20 cellular contexts compared by ENCODE assay signal in the genomic region with DNA sequence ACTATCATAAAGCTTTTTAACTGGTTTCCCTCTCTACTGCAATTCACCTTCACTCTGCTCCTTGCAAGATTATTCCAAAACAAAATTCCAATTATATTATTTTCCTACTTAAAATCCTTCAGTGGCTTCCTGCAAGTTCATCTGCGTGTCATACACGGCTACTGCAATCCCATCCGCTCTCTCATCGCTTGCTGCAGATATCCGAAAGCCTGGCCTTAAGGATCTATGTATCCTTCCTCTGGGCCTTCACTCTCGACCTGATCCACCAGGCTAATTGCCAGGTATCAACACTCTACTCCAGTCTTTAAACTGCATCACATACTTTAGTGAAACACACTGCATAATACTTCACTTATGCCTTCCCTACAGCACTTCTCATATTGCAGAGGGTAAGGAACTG. TPM values are rescaled to one million over a fixed set of nuclear protein-coding genes. Genes with fewer than 3 reads are reported as not detected.
"Had no signal": no experiment of that assay in that cellular context is flagged by ENCODE, and none has a peak within 500 bp of the region (broad histone marks: within the 10 kb centered on the region; RNA-seq: fewer than 3 reads in every experiment).

No MANE protein-coding gene starts in this region.

- H3K4me3 Mint-ChIP-seq: activated naive CD8-positive, alpha-beta T cell treated with anti-CD3 and anti-CD28 coated beads, Interleukin-2, amount 50 U/mL, for 24 hours; brain; endodermal cell; nephron progenitor cell; stimulated activated naive CD8-positive, alpha-beta T cell treated with anti-CD3 and anti-CD28 coated beads, Interleukin-15, amount 100 ng/mL, for 72 hours; T-helper 1 cell treated with Interleukin-12 subunit alpha and Interleukin-12 subunit beta and Interleukin-4 antibody, amounts not matched to agents 30 μg/mL and 1 μg/mL, for 36 hours had no signal

- H3K4me3 ChIP-seq: hepatocyte, lower lobe of right lung, suprapubic skin, transverse colon, uterus had no signal

- H3K27me3 Mint-ChIP-seq: activated naive CD8-positive, alpha-beta T cell treated with anti-CD3 and anti-CD28 coated beads, Interleukin-2, amount 50 U/mL, for 24 hours; stimulated activated naive CD8-positive, alpha-beta T cell treated with anti-CD3 and anti-CD28 coated beads, Interleukin-15, amount 100 ng/mL, for 72 hours had no signal

- H3K36me3 Mint-ChIP-seq: brain had no signal

- H3K79me2 ChIP-seq: hepatocyte had no signal

- H3K27ac Mint-ChIP-seq: brain; endodermal cell; nephron progenitor cell; progenitor cell of endocrine pancreas; T-helper 1 cell treated with Interleukin-12 subunit alpha and Interleukin-12 subunit beta and Interleukin-4 antibody, amounts not matched to agents 30 μg/mL and 1 μg/mL, for 36 hours had no signal

- H3K27me3 ChIP-seq: foreskin keratinocyte, hepatocyte, suprapubic skin, transverse colon, uterus had no signal

- ATAC-seq: activated naive CD8-positive, alpha-beta T cell treated with anti-CD3 and anti-CD28 coated beads, Interleukin-2, amount 50 U/mL, for 24 hours; foreskin keratinocyte; lower lobe of right lung; stimulated activated naive CD8-positive, alpha-beta T cell treated with anti-CD3 and anti-CD28 coated beads, Interleukin-15, amount 100 ng/mL, for 72 hours had no signal

- DNase-seq: activated CD4-positive, alpha-beta T cell treated with anti-CD3 and anti-CD28 coated beads, Interleukin-2, amount 50 U/mL, for 4 hours; activated naive CD8-positive, alpha-beta T cell treated with anti-CD3 and anti-CD28 coated beads, Interleukin-2, amount 50 U/mL, for 24 hours; anterior cingulate cortex; central memory CD4-positive, alpha-beta T cell; endodermal cell; foreskin keratinocyte; islet precursor cell; lower lobe of right lung; nephron progenitor cell; stimulated activated CD4-positive, alpha-beta T cell treated with anti-CD3 and anti-CD28 coated beads, Interleukin-15, amount 100 ng/mL, for 24 hours; stimulated activated CD4-positive, alpha-beta T cell treated with anti-CD3 and anti-CD28 coated beads, Interleukin-2, amount 100 ng/mL, for 48 hours; stimulated activated naive CD8-positive, alpha-beta T cell treated with anti-CD3 and anti-CD28 coated beads, Interleukin-15, amount 100 ng/mL, for 72 hours; transverse colon; uterus had no signal

- H2AFZ ChIP-seq: hepatocyte had no signal

- H3K36me3 ChIP-seq: lower lobe of right lung, suprapubic skin, transverse colon, uterus had no signal

- H3K4me1 ChIP-seq: foreskin keratinocyte, lower lobe of right lung, suprapubic skin, transverse colon, uterus had no signal

- H3K27ac ChIP-seq: foreskin keratinocyte, hepatocyte, lower lobe of right lung, suprapubic skin, transverse colon, uterus had no signal

- H3K4me2 ChIP-seq: hepatocyte had no signal

- H3K4me1 Mint-ChIP-seq: brain, endodermal cell, nephron progenitor cell had no signal

- H3K9me3 Mint-ChIP-seq: endodermal cell; nephron progenitor cell; stimulated activated naive CD8-positive, alpha-beta T cell treated with anti-CD3 and anti-CD28 coated beads, Interleukin-15, amount 100 ng/mL, for 72 hours had no signal

- H3K9me3 ChIP-seq: lower lobe of right lung, suprapubic skin, transverse colon, uterus had no signal

RNA-seq across cellular contexts. Expression of a gene that starts 44.0 kb away (rescaled TPM):
- total RNA-seq: fibroblast of lung had no signal
- polyA plus RNA-seq: fibroblast of lung had no signal
